ENCODE assay signal across 15 cellular contexts in the genomic region with DNA sequence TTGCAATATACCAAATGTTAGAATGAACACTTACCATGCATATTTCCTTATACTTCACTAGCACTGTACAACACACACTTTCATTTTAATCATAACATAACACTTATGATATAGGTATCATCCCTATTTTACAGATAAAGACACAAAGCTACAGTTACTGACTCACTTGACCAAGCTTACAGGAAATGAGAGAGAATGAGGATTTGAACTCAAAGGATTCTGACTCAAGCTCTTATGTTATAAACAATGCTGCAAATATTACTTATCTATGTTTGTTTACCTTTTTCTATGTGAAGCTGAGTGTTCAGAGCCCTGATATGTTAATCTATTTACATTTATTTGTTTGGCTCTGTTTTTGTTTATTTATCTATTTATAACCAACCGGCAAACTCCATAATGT.
A peak's percentile ranks its signal among the peaks of the same experiment; 100 is the strongest.
DNase-seq lines count a peak whose midpoint lies in the region; ATAC-seq and TF ChIP-seq lines count a peak whose summit lies in the region.
"Had no signal": no experiment of that assay in that cellular context is flagged by ENCODE, and none has a peak within 500 bp of the region (broad histone marks: within the 10 kb centered on the region; RNA-seq: fewer than 3 reads in every experiment).

No MANE protein-coding gene starts in this region.

- POLR2A ChIA-PET in activated naive CD8-positive, alpha-beta T cell treated with anti-CD3 and anti-CD28 coated beads, Interleukin-2, amount 10 ng/mL, durations not matched to agents 7 days and 5 days (lab: Charles Lee) = no interaction called here

- no peak for DNase-seq in activated naive CD8-positive, alpha-beta T cell treated with anti-CD3 and anti-CD28 coated beads, Interleukin-2, amount 10 ng/mL, durations not matched to agents 7 days and 5 days
- no peak for DNase-seq in activated naive CD8-positive, alpha-beta T cell treated with anti-CD3 and anti-CD28 coated beads for 36 hours
- DNase-seq in adipocyte (ENCODE audit: low read depth) (peak; percentile 35), foreskin fibroblast (peak; percentile 23 to 41), DMS79 (lab: John Stamatoyannopoulos, UW) (no peak), NCI-H446 (lab: John Stamatoyannopoulos, UW) (no peak), NCI-H774 (lab: John Stamatoyannopoulos, UW) (no peak)
- DNase-seq in stimulated activated naive CD8-positive, alpha-beta T cell treated with anti-CD3 and anti-CD28 coated beads, Interleukin-15, Interleukin-2, amounts not matched to agents 100 U/mL and 50 U/mL, for 24 hours = no peak
- DNase-seq: activated B cell treated with CpG ODN at 0.5 μM for 24 hours, amniotic stem cell, H7, KBM-7, mesendoderm, NCI-H510A treated with DMSO at 0.1 percent for 48 hours, Peyer's patch had no signal

- TF ChIP-seq CTCF in foreskin fibroblast (IDR thresholded peaks at IDR 0.05; ENCODE audit: low read depth, low read length) = no peak

- H3K4me3 ChIP-seq in adipocyte (ENCODE audit: low read length) (no peak overlapping the region), foreskin fibroblast (ENCODE audit: low read depth in 1 of 2, low read length in 2 of 2) (no peak overlapping the region)
- H3K4me3 ChIP-seq: Peyer's patch had no signal

- H3K4me3 Mint-ChIP-seq in activated naive CD8-positive, alpha-beta T cell treated with anti-CD3 and anti-CD28 coated beads, Interleukin-2, amount 10 ng/mL, durations not matched to agents 7 days and 5 days = no peak overlapping the region
- no peak overlapping the region for H3K4me3 Mint-ChIP-seq in activated naive CD8-positive, alpha-beta T cell treated with anti-CD3 and anti-CD28 coated beads for 36 hours
- H3K4me3 Mint-ChIP-seq: activated B cell treated with CpG ODN at 0.5 μM for 24 hours had no signal

- H3K36me3 ChIP-seq in adipocyte (ENCODE audit: control insufficient read depth, insufficient read depth, low read length, severe bottlenecking) = no peaks in the 10 kb centered on the region
- H3K36me3 ChIP-seq: Peyer's patch had no signal

- H3K9ac ChIP-seq in adipocyte (ENCODE audit: low read length) = no peak overlapping the region

- H3K27me3 Mint-ChIP-seq in activated naive CD8-positive, alpha-beta T cell treated with anti-CD3 and anti-CD28 coated beads, Interleukin-2, amount 10 ng/mL, durations not matched to agents 7 days and 5 days = no peaks in the 10 kb centered on the region
- H3K27me3 Mint-ChIP-seq in activated naive CD8-positive, alpha-beta T cell treated with anti-CD3 and anti-CD28 coated beads for 36 hours = no peaks in the 10 kb centered on the region
- H3K27me3 Mint-ChIP-seq: activated B cell treated with CpG ODN at 0.5 μM for 24 hours had no signal

- H3K27ac Mint-ChIP-seq in activated naive CD8-positive, alpha-beta T cell treated with anti-CD3 and anti-CD28 coated beads, Interleukin-2, amount 10 ng/mL, durations not matched to agents 7 days and 5 days = no peak overlapping the region
- H3K27ac Mint-ChIP-seq in activated naive CD8-positive, alpha-beta T cell treated with anti-CD3 and anti-CD28 coated beads for 36 hours = no peak overlapping the region
- H3K27ac Mint-ChIP-seq: activated B cell treated with CpG ODN at 0.5 μM for 24 hours had no signal

- peaks cover 7% of the 10 kb centered on the region for H3K4me1 Mint-ChIP-seq in activated naive CD8-positive, alpha-beta T cell treated with anti-CD3 and anti-CD28 coated beads, Interleukin-2, amount 10 ng/mL, durations not matched to agents 7 days and 5 days
- peaks cover 4% of the 10 kb centered on the region for H3K4me1 Mint-ChIP-seq in activated naive CD8-positive, alpha-beta T cell treated with anti-CD3 and anti-CD28 coated beads for 36 hours
- H3K4me1 Mint-ChIP-seq: activated B cell treated with CpG ODN at 0.5 μM for 24 hours had no signal

- peaks cover 4% of the 10 kb centered on the region for H3K9me3 Mint-ChIP-seq in activated naive CD8-positive, alpha-beta T cell treated with anti-CD3 and anti-CD28 coated beads, Interleukin-2, amount 10 ng/mL, durations not matched to agents 7 days and 5 days
- H3K9me3 Mint-ChIP-seq in activated naive CD8-positive, alpha-beta T cell treated with anti-CD3 and anti-CD28 coated beads for 36 hours = no peaks in the 10 kb centered on the region
- H3K9me3 Mint-ChIP-seq: activated B cell treated with CpG ODN at 0.5 μM for 24 hours had no signal

- H3K9me3 ChIP-seq in adipocyte (ENCODE audit: control insufficient read depth, low read length) = no peaks in the 10 kb centered on the region
- H3K9me3 ChIP-seq: Peyer's patch had no signal

- peak; percentile 65 for ATAC-seq in activated naive CD8-positive, alpha-beta T cell treated with anti-CD3 and anti-CD28 coated beads, Interleukin-2, amount 10 ng/mL, durations not matched to agents 7 days and 5 days (ENCODE audit: low read depth)
- ATAC-seq in stimulated activated naive CD8-positive, alpha-beta T cell treated with anti-CD3 and anti-CD28 coated beads, Interleukin-15, Interleukin-2, amounts not matched to agents 100 U/mL and 50 U/mL, for 24 hours = peak; percentile 40

- peaks cover 22% of the 10 kb centered on the region for H3K4me1 ChIP-seq in adipocyte (ENCODE audit: control insufficient read depth, insufficient read depth, low read length)
- H3K4me1 ChIP-seq: Peyer's patch had no signal

- H3K36me3 Mint-ChIP-seq in activated naive CD8-positive, alpha-beta T cell treated with anti-CD3 and anti-CD28 coated beads, Interleukin-2, amount 10 ng/mL, durations not matched to agents 7 days and 5 days = peaks cover 5% of the 10 kb centered on the region
- no peaks in the 10 kb centered on the region for H3K36me3 Mint-ChIP-seq in activated naive CD8-positive, alpha-beta T cell treated with anti-CD3 and anti-CD28 coated beads for 36 hours

- no peaks in the 10 kb centered on the region for H3K27me3 ChIP-seq in adipocyte (replicated peaks; ENCODE audit: control insufficient read depth, insufficient read depth, low read length)
- H3K27me3 ChIP-seq: Peyer's patch had no signal

Comparison
In these comparisons a context has a peak if more than half of its experiments do, and no peak if none do; other contexts are left out.
1. DNase-seq: peak in adipocyte (single experiment) and foreskin fibroblast (2 of 2); none in activated naive CD8-positive, alpha-beta T cell treated with anti-CD3 and anti-CD28 coated beads, Interleukin-2, amount 10 ng/mL, durations not matched to agents 7 days and 5 days (single experiment), activated naive CD8-positive, alpha-beta T cell treated with anti-CD3 and anti-CD28 coated beads for 36 hours (single experiment), stimulated activated naive CD8-positive, alpha-beta T cell treated with anti-CD3 and anti-CD28 coated beads, Interleukin-15, Interleukin-2, amounts not matched to agents 100 U/mL and 50 U/mL, for 24 hours (single experiment), DMS79 (single experiment), NCI-H446 (0 of 2) and NCI-H774 (single experiment).